7 cellular contexts compared by ENCODE assay signal in the genomic region with DNA sequence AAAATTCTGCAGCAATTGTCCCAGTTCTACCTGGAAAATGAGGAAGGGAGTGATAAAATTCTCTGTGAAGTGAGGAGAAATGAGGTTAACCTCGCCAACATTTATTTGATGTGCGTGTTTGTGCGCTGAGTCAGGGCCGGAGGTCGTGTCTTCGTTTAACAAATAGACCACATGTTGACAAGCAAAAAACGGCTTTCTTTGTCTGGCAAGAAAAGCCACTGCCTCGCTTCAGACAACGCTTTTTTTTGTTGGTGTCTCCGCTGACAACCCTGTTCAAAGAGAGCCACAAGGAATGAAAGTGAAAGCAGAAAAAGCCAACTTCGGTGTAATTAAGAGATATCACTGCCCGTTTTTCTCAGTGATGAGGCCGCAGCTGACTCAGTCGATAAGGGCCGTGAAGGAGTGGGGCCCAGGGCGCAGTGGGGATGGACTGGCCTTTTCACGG.
DNase-seq lines count a peak whose midpoint lies in the region; ATAC-seq lines count a peak whose summit lies in the region.

No MANE protein-coding gene starts in this region.

- H3K9ac ChIP-seq in neuronal stem cell (ENCODE audit: low read depth, low read length, poor library complexity) = no peak overlapping the region

- H2BK15ac ChIP-seq in neuronal stem cell (ENCODE audit: low read length) = no peak overlapping the region

- no peak overlapping the region for H3K4ac ChIP-seq in neuronal stem cell (ENCODE audit: low read length)

- no peaks in the 10 kb centered on the region for H3K4me1 ChIP-seq in effector memory CD4-positive, alpha-beta T cell (ENCODE audit: control insufficient read depth, insufficient read depth, low read length, poor library complexity, severe bottlenecking)
- H3K4me1 ChIP-seq in neuronal stem cell (ENCODE audit: control insufficient read depth in 2 of 2, insufficient read depth in 1 of 2, low read depth in 1 of 2, low read length in 2 of 2) = peaks cover 2 to 7% of the 10 kb centered on the region in 2 donors

- no peaks in the 10 kb centered on the region for H3K9me3 ChIP-seq in effector memory CD4-positive, alpha-beta T cell (ENCODE audit: control insufficient read depth, low read length)
- H3K9me3 ChIP-seq in neuronal stem cell (replicated peaks in 1 of 2; ENCODE audit: control insufficient read depth in 2 of 2, insufficient read depth in 1 of 2, low read depth in 1 of 2, low read length in 2 of 2) = no peaks in the 10 kb centered on the region

- no peak overlapping the region for H2BK5ac ChIP-seq in neuronal stem cell (ENCODE audit: low read length)

- no CpG with 5 or more reads among the region's 17 CpGs for WGBS in neuronal stem cell (ENCODE audit: extremely low coverage in 2 of 2, insufficient read length in 2 of 2, insufficient replicate concordance in 1 of 2), 2 donors

- H2BK120ac ChIP-seq in neuronal stem cell (ENCODE audit: low read depth, low read length) = no peak overlapping the region

- no peaks in the 10 kb centered on the region for H3K79me1 ChIP-seq in neuronal stem cell (ENCODE audit: low read depth, low read length)

- no peak overlapping the region for H3K4me2 ChIP-seq in neuronal stem cell (ENCODE audit: insufficient read depth, low read length, poor library complexity, severe bottlenecking)

- ATAC-seq in GM18867 (IDR thresholded peaks at IDR 0.05; ENCODE audit: unreplicated experiment) (peak; percentile 49), GM21825 (IDR thresholded peaks at IDR 0.05; ENCODE audit: unreplicated experiment) (no peak), GM19467 (IDR thresholded peaks at IDR 0.05; ENCODE audit: unreplicated experiment) (no peak)

- H3K18ac ChIP-seq in neuronal stem cell (ENCODE audit: low read length) = no peak overlapping the region

- no peak overlapping the region for H3K23ac ChIP-seq in neuronal stem cell (ENCODE audit: low read depth, low read length, poor library complexity)

- H3K4me3 ChIP-seq in effector memory CD4-positive, alpha-beta T cell (ENCODE audit: insufficient read depth, low read depth, low read length, poor library complexity, severe bottlenecking) = peak overlapping the region; percentile 19
- no peak overlapping the region for H3K4me3 ChIP-seq in neuronal stem cell (ENCODE audit: low read length in 2 of 2)

- no peak overlapping the region for H4K91ac ChIP-seq in neuronal stem cell (ENCODE audit: low read depth, low read length, poor library complexity)

- H2AK5ac ChIP-seq in neuronal stem cell (ENCODE audit: low read depth, low read length) = no peak overlapping the region

- no peak overlapping the region for H4K8ac ChIP-seq in neuronal stem cell (ENCODE audit: low read depth, low read length)

- no peaks in the 10 kb centered on the region for H3K36me3 ChIP-seq in effector memory CD4-positive, alpha-beta T cell (ENCODE audit: control insufficient read depth, insufficient read depth, low read length)
- no peaks in the 10 kb centered on the region for H3K36me3 ChIP-seq in neuronal stem cell (replicated peaks in 1 of 2; ENCODE audit: control insufficient read depth in 2 of 2, insufficient read depth in 2 of 2, low read length in 2 of 2)

- no peak overlapping the region for H3K14ac ChIP-seq in neuronal stem cell (ENCODE audit: low read length)

- H3K27me3 ChIP-seq in effector memory CD4-positive, alpha-beta T cell (replicated peaks; ENCODE audit: control insufficient read depth, insufficient read depth, low read length, poor library complexity, severe bottlenecking) = no peaks in the 10 kb centered on the region
- H3K27me3 ChIP-seq in neuronal stem cell (ENCODE audit: control insufficient read depth in 3 of 3, insufficient read depth in 3 of 3, low read depth in 1 of 3, low read length in 3 of 3) = peaks cover 0 to 18% (median 0%) of the 10 kb centered on the region in 3 experiments

- no peak overlapping the region for H2BK12ac ChIP-seq in neuronal stem cell (ENCODE audit: low read length)

- peak overlapping the region; percentile 79 for H2AFZ ChIP-seq in neuronal stem cell (ENCODE audit: low read length)

- H3K27ac ChIP-seq in effector memory CD4-positive, alpha-beta T cell (ENCODE audit: insufficient read depth, low read length, poor library complexity, severe bottlenecking) = no peak overlapping the region
- no peak overlapping the region for H3K27ac ChIP-seq in neuronal stem cell (replicated peaks; ENCODE audit: low read length)

- DNase-seq in NOMO-1 treated with dmso at 0.1 percent for 144 hours (lab: John Stamatoyannopoulos, UW; ENCODE audit: unreplicated experiment) (peak; percentile 30), neuronal stem cell (ENCODE audit: low spot score) (peak; percentile 24), COLO668 (lab: John Stamatoyannopoulos, UW; ENCODE audit: unreplicated experiment) (no peak)
- DNase-seq in effector memory CD4-positive, alpha-beta T cell = no peak

Comparison
In these comparisons a context has a peak if more than half of its experiments do, and no peak if none do; other contexts are left out.
1. DNase-seq: peak in NOMO-1 treated with dmso at 0.1 percent for 144 hours (single experiment) and neuronal stem cell (single experiment); none in effector memory CD4-positive, alpha-beta T cell (0 of 3) and COLO668 (single experiment).